In genomic region chr1:174953657-174954435, GRCh38 we compare ENCODE assay signal across 10 cellular contexts. TPM values are rescaled to one million over a fixed set of nuclear protein-coding genes. Genes with fewer than 3 reads are reported as not detected.
DNase-seq lines count a peak whose midpoint lies in the region; ATAC-seq and TF ChIP-seq lines count a peak whose summit lies in the region.
"Had no signal": no experiment of that assay in that cellular context is flagged by ENCODE, and none has a peak within 500 bp of the region (broad histone marks: within the 10 kb centered on the region; RNA-seq: fewer than 3 reads in every experiment).

No MANE protein-coding gene starts in this region.

- no peak for TF ChIP-seq POLR2A in erythroblast (IDR thresholded peaks at IDR 0.05; ENCODE audit: low read length)

- H3K79me2 ChIP-seq in osteoblast (ENCODE audit: insufficient read depth, low read length), result no peaks in the 10 kb centered on the region

- no peaks in the 10 kb centered on the region for H3K9me3 Mint-ChIP-seq in CD8-positive, alpha-beta memory T cell
- H3K9me3 Mint-ChIP-seq: T-helper 1 cell treated with Interleukin-12 subunit alpha and Interleukin-12 subunit beta and Interleukin-4 antibody, amounts not matched to agents 30 μg/mL and 1 μg/mL, for 36 hours had no signal

- H3K27ac ChIP-seq in CD8-positive, alpha-beta memory T cell (ENCODE audit: low read depth, low read length), result no peak overlapping the region
- H3K27ac ChIP-seq in dorsolateral prefrontal cortex, result peak overlapping the region in 56 of 59 donors; percentile 9 to 89 (median 76)
- no peak overlapping the region for H3K27ac ChIP-seq in osteoblast (ENCODE audit: low read depth, low read length)

- H3K4me3 ChIP-seq in CD8-positive, alpha-beta memory T cell (ENCODE audit: low read length), result no peak overlapping the region
- H3K4me3 ChIP-seq in dorsolateral prefrontal cortex (peak overlapping the region in 1 of 59 donors; percentile 3), osteoblast (ENCODE audit: insufficient read depth, low read length) (no peak overlapping the region)
- H3K4me3 ChIP-seq: heart right ventricle had no signal

- no peak for DNase-seq in CD8-positive, alpha-beta memory T cell
- DNase-seq in NCI-H1930 (lab: John Stamatoyannopoulos, UW) (peak; percentile 85 to 89), dorsolateral prefrontal cortex (peak in 1 of 10 donors; percentile 52), osteoblast (ENCODE audit: insufficient read length, low spot score, missing footprints) (no peak), T-helper 9 cell (no peak), erythroblast (lab: John Stamatoyannopoulos, UW) (no peak)
- DNase-seq: heart right ventricle had no signal

- H3K36me3 Mint-ChIP-seq in CD8-positive, alpha-beta memory T cell, result peaks cover 0 to 13% (median 3%) of the 10 kb centered on the region in 3 donors

- intact Hi-C loops in dorsolateral prefrontal cortex (cut with DNase I), result no loop called here

- peaks cover 5% of the 10 kb centered on the region for H3K4me1 ChIP-seq in CD8-positive, alpha-beta memory T cell (ENCODE audit: insufficient read depth, low read length)
- H3K4me1 ChIP-seq in osteoblast (ENCODE audit: insufficient read depth, low read length), result no peaks in the 10 kb centered on the region

- no peaks in the 10 kb centered on the region for H3K36me3 ChIP-seq in CD8-positive, alpha-beta memory T cell (ENCODE audit: insufficient read depth, low read length)
- no peaks in the 10 kb centered on the region for H3K36me3 ChIP-seq in osteoblast (ENCODE audit: insufficient read depth, low read length)
- H3K36me3 ChIP-seq: heart right ventricle had no signal

- no peak overlapping the region for H2AFZ ChIP-seq in osteoblast (ENCODE audit: low read length)

- H3K4me3 Mint-ChIP-seq in CD8-positive, alpha-beta memory T cell, result no peak overlapping the region
- H3K4me3 Mint-ChIP-seq: T-helper 1 cell treated with Interleukin-12 subunit alpha and Interleukin-12 subunit beta and Interleukin-4 antibody, amounts not matched to agents 30 μg/mL and 1 μg/mL, for 36 hours had no signal

- no peaks in the 10 kb centered on the region for H4K20me1 ChIP-seq in osteoblast (ENCODE audit: insufficient read depth, low read length)

- no peaks in the 10 kb centered on the region for H3K27me3 ChIP-seq in CD8-positive, alpha-beta memory T cell (ENCODE audit: insufficient read depth, low read length, poor library complexity, severe bottlenecking)
- H3K27me3 ChIP-seq in dorsolateral prefrontal cortex (no peaks in the 10 kb centered on the region), osteoblast (ENCODE audit: insufficient read depth, low read length) (no peaks in the 10 kb centered on the region)
- H3K27me3 ChIP-seq: heart right ventricle had no signal

- no peaks in the 10 kb centered on the region for H3K9me3 ChIP-seq in CD8-positive, alpha-beta memory T cell (ENCODE audit: low read length)
- no peaks in the 10 kb centered on the region for H3K9me3 ChIP-seq in osteoblast (ENCODE audit: low read depth, low read length)
- H3K9me3 ChIP-seq: heart right ventricle had no signal

- no peak overlapping the region for H3K4me2 ChIP-seq in osteoblast (ENCODE audit: insufficient read depth, low read length)

- no peaks in the 10 kb centered on the region for H3K27me3 Mint-ChIP-seq in CD8-positive, alpha-beta memory T cell

- H3K27ac Mint-ChIP-seq in CD8-positive, alpha-beta memory T cell, result peak overlapping the region in 7 of 8 donors; percentile 28 to 79 (median 67)
- H3K27ac Mint-ChIP-seq: T-helper 1 cell treated with Interleukin-12 subunit alpha and Interleukin-12 subunit beta and Interleukin-4 antibody, amounts not matched to agents 30 μg/mL and 1 μg/mL, for 36 hours had no signal

- H3K4me1 Mint-ChIP-seq in CD8-positive, alpha-beta memory T cell, result peaks cover 26 to 50% (median 43%) of the 10 kb centered on the region in 3 donors

- CTCF ChIA-PET in CD8-positive, alpha-beta memory T cell (lab: Charles Lee), result interaction anchor here (1.4 kb wide), 2 partner anchors 8 to 12 kb away, joined by 3 to 5 read pairs; no protein-coding TSS in a partner anchor

- POLR2A ChIA-PET in CD8-positive, alpha-beta memory T cell (lab: Charles Lee), result interaction anchor here (0.5 to 1.1 kb wide), 3 partner anchors 9 to 10 kb away, joined by 3 to 4 read pairs (median 3); no protein-coding TSS in a partner anchor

- TF ChIP-seq CTCF in dorsolateral prefrontal cortex (IDR thresholded peaks at IDR 0.05 in 54 of 56, conservative IDR thresholded peaks at IDR 0.05 in 2 of 56; ENCODE audit: low read depth in 1 of 56, partially characterized antibody in 56 of 56), result no peak
- TF ChIP-seq CTCF in osteoblast (IDR thresholded peaks at IDR 0.05; ENCODE audit: extremely low read depth, low read depth, low read length), result no peak

- ATAC-seq in GM21717 (IDR thresholded peaks at IDR 0.05; ENCODE audit: unreplicated experiment), result peak; percentile 32
- no peak for ATAC-seq in HG03025 (IDR thresholded peaks at IDR 0.05; ENCODE audit: low FRiP score, unreplicated experiment)

RNA-seq across cellular contexts. Expression of gene CACYBP, which starts 45.9 kb away (rescaled TPM):
- 100 to 1,000 TPM; 345 to 372 TPM for total RNA-seq in CD8-positive, alpha-beta memory T cell
- 166 TPM for polyA plus RNA-seq in CD8-positive, alpha-beta memory T cell
- total RNA-seq in dorsolateral prefrontal cortex (100 to 1,000 TPM in 118 of 120 experiments, 10 to 100 TPM in 2; 71.5 to 387 (median 202) TPM), osteoblast (71.7 and 150 TPM in 2 replicates)

Comparison
In these comparisons a context has a peak if more than half of its experiments do, and no peak if none do; other contexts are left out.
1. DNase-seq: peak in NCI-H1930 (2 of 2); none in CD8-positive, alpha-beta memory T cell (0 of 5), osteoblast (single experiment), T-helper 9 cell (single experiment) and erythroblast (0 of 2).
2. H3K27ac ChIP-seq: peak in dorsolateral prefrontal cortex (56 of 59); none in CD8-positive, alpha-beta memory T cell (single experiment) and osteoblast (single experiment).